Comparison of ENCODE assay signal across 30 cellular contexts in genomic region chr1:17646444-17647287, GRCh38.
DNase-seq lines count a peak whose midpoint lies in the region; ATAC-seq, FAIRE-seq and TF ChIP-seq lines count a peak whose summit lies in the region.
"Had no signal": no experiment of that assay in that cellular context is flagged by ENCODE, and none has a peak within 500 bp of the region (broad histone marks: within the 10 kb centered on the region; RNA-seq: fewer than 3 reads in every experiment).

No MANE protein-coding gene starts in this region.

- peak overlapping the region; percentile 13 for H3K27ac Mint-ChIP-seq in type B pancreatic cell
- H3K27ac Mint-ChIP-seq: activated CD8-positive, alpha-beta T cell treated with anti-CD3 and anti-CD28 coated beads for 36 hours; activated naive CD4-positive, alpha-beta T cell treated with anti-CD3 and anti-CD28 coated beads, Interleukin-2, amount 50 U/mL, for 24 hours; activated T-helper 17 cell treated with anti-CD3 and anti-CD28 coated beads, Interleukin-2, amount 50 U/mL, for 72 hours; naive thymus-derived CD8-positive, alpha-beta T cell had no signal

- H3K4me3 ChIP-seq in cardiac muscle cell (no peak overlapping the region), left ventricle myocardium inferior (no peak overlapping the region), bronchial epithelial cell (ENCODE audit: low read depth, low read length) (no peak overlapping the region), GM23248 (no peak overlapping the region), BE2C (ENCODE audit: low read depth, low read length) (no peak overlapping the region)
- H3K4me3 ChIP-seq: A549, dorsolateral prefrontal cortex, gastrocnemius medialis, SJCRH30, stomach, tibial nerve had no signal

- H3K27me3 ChIP-seq in cardiac muscle cell (no peaks in the 10 kb centered on the region), left ventricle myocardium inferior (ENCODE audit: low read depth) (no peaks in the 10 kb centered on the region), bronchial epithelial cell (ENCODE audit: control insufficient read depth, insufficient read depth, low read length) (no peaks in the 10 kb centered on the region), GM23248 (replicated peaks; ENCODE audit: insufficient read depth) (no peaks in the 10 kb centered on the region), BE2C (no peaks in the 10 kb centered on the region)
- H3K27me3 ChIP-seq: dorsolateral prefrontal cortex, gastrocnemius medialis, SJCRH30, stomach, tibial nerve had no signal

- H3K9me3 ChIP-seq in cardiac muscle cell (ENCODE audit: low read depth) (no peaks in the 10 kb centered on the region), left ventricle myocardium inferior (replicated peaks) (no peaks in the 10 kb centered on the region), GM23248 (ENCODE audit: low read depth) (no peaks in the 10 kb centered on the region), BE2C (no peaks in the 10 kb centered on the region)
- H3K9me3 ChIP-seq: A549, gastrocnemius medialis, SJCRH30, stomach, tibial nerve had no signal

- H3K4me3 Mint-ChIP-seq in type B pancreatic cell, result no peak overlapping the region
- H3K4me3 Mint-ChIP-seq: activated CD8-positive, alpha-beta T cell treated with anti-CD3 and anti-CD28 coated beads for 36 hours; activated naive CD4-positive, alpha-beta T cell treated with anti-CD3 and anti-CD28 coated beads, Interleukin-2, amount 50 U/mL, for 24 hours; activated T-helper 17 cell treated with anti-CD3 and anti-CD28 coated beads, Interleukin-2, amount 50 U/mL, for 72 hours; naive thymus-derived CD8-positive, alpha-beta T cell had no signal

- H3K4me1 ChIP-seq in cardiac muscle cell (ENCODE audit: low read depth) (no peaks in the 10 kb centered on the region), left ventricle myocardium inferior (peaks cover 8% of the 10 kb centered on the region), GM23248 (ENCODE audit: insufficient read depth) (no peaks in the 10 kb centered on the region), BE2C (no peaks in the 10 kb centered on the region)
- H3K4me1 ChIP-seq: A549, SJCRH30 had no signal

- no peak overlapping the region for H2AFZ ChIP-seq in GM23248

- WGBS in GM23248 (ENCODE audit: low coverage in 1 of 2, low lambda C conversion rate in 2 of 2, missing lambda C conversion rate in 2 of 2), 2 experiments, result 85 to 89% methylated on average over 30 to 32 of the region's 32 CpGs

- no peaks in the 10 kb centered on the region for H4K20me1 ChIP-seq in GM23248 (ENCODE audit: insufficient read depth)

- no peaks in the 10 kb centered on the region for H3K27me3 Mint-ChIP-seq in type B pancreatic cell
- H3K27me3 Mint-ChIP-seq: activated CD8-positive, alpha-beta T cell treated with anti-CD3 and anti-CD28 coated beads for 36 hours; activated naive CD4-positive, alpha-beta T cell treated with anti-CD3 and anti-CD28 coated beads, Interleukin-2, amount 50 U/mL, for 24 hours had no signal

- no peaks in the 10 kb centered on the region for H3K79me2 ChIP-seq in GM23248 (ENCODE audit: insufficient read depth)

- peaks cover 6% of the 10 kb centered on the region for H3K36me3 Mint-ChIP-seq in type B pancreatic cell
- H3K36me3 Mint-ChIP-seq: activated naive CD4-positive, alpha-beta T cell treated with anti-CD3 and anti-CD28 coated beads, Interleukin-2, amount 50 U/mL, for 24 hours; naive thymus-derived CD8-positive, alpha-beta T cell had no signal

- no peak overlapping the region for H3K9ac ChIP-seq in GM23248

- no peak overlapping the region for H3K4me2 ChIP-seq in GM23248 (ENCODE audit: unreplicated experiment)
- H3K4me2 ChIP-seq: A549 had no signal

- H3K9me2 ChIP-seq in GM23248 (ENCODE audit: insufficient read depth), result no peaks in the 10 kb centered on the region

- peak; percentile 70 for FAIRE-seq in bronchial epithelial cell (lab: Jason Lieb, UNC)
- FAIRE-seq: A549, TTC549 had no signal

- H3K4me1 Mint-ChIP-seq in type B pancreatic cell (ENCODE audit: unreplicated experiment), result no peaks in the 10 kb centered on the region
- H3K4me1 Mint-ChIP-seq: activated naive CD4-positive, alpha-beta T cell treated with anti-CD3 and anti-CD28 coated beads, Interleukin-2, amount 50 U/mL, for 24 hours; activated T-helper 17 cell treated with anti-CD3 and anti-CD28 coated beads, Interleukin-2, amount 50 U/mL, for 72 hours; naive thymus-derived CD8-positive, alpha-beta T cell had no signal

- DNase-seq in cardiac muscle cell (ENCODE audit: low read depth in 1 of 2, low spot score in 1 of 2) (no peak), left ventricle myocardium inferior (no peak), bronchial epithelial cell (ENCODE audit: low read depth) (no peak), left colon (no peak), type B pancreatic cell (ENCODE audit: extremely low spot score, unreplicated experiment) (no peak), GM23248 (no peak), BE2C (no peak)
- DNase-seq: activated CD8-positive, alpha-beta T cell treated with anti-CD3 and anti-CD28 coated beads for 36 hours; amygdala; dorsolateral prefrontal cortex; gastrocnemius medialis; hippocampal formation; IMR-90; midbrain; naive thymus-derived CD8-positive, alpha-beta T cell; NCI-H1092 treated with DMSO at 0.1 percent for 48 hours; NCI-H187; NCI-H2171; NCI-H524; NK-92 treated with Interleukin-12 subunit alpha and Interleukin-12 subunit beta, amount 100 ng/mL, for 24 hours; SJCRH30; stimulated activated CD8-positive, alpha-beta memory T cell treated with anti-CD3 and anti-CD28 coated beads, Interleukin-4, amount 100 ng/mL, for 48 hours; stomach; T-helper 1 cell had no signal

- H3K36me3 ChIP-seq in cardiac muscle cell (no peaks in the 10 kb centered on the region), left ventricle myocardium inferior (peaks cover 55% of the 10 kb centered on the region), bronchial epithelial cell (ENCODE audit: control insufficient read depth, insufficient read depth, low read length) (peaks cover 4% of the 10 kb centered on the region), GM23248 (ENCODE audit: low read depth) (no peaks in the 10 kb centered on the region), BE2C (no peaks in the 10 kb centered on the region)
- H3K36me3 ChIP-seq: SJCRH30 had no signal

- H3K9me3 Mint-ChIP-seq in type B pancreatic cell, result no peaks in the 10 kb centered on the region
- H3K9me3 Mint-ChIP-seq: activated CD8-positive, alpha-beta T cell treated with anti-CD3 and anti-CD28 coated beads for 36 hours; activated naive CD4-positive, alpha-beta T cell treated with anti-CD3 and anti-CD28 coated beads, Interleukin-2, amount 50 U/mL, for 24 hours; activated T-helper 17 cell treated with anti-CD3 and anti-CD28 coated beads, Interleukin-2, amount 50 U/mL, for 72 hours; naive thymus-derived CD8-positive, alpha-beta T cell had no signal

- no peak overlapping the region for H3K27ac ChIP-seq in cardiac muscle cell
- no peak overlapping the region for H3K27ac ChIP-seq in left ventricle myocardium inferior (replicated peaks)
- no peak overlapping the region for H3K27ac ChIP-seq in GM23248
- H3K27ac ChIP-seq: A549, gastrocnemius medialis, SJCRH30, stomach had no signal

- peak; percentile 6 for ATAC-seq in left colon
- ATAC-seq in GM21825 (IDR thresholded peaks at IDR 0.05; ENCODE audit: unreplicated experiment), result no peak
- ATAC-seq: activated CD8-positive, alpha-beta T cell treated with anti-CD3 and anti-CD28 coated beads for 36 hours; activated T-helper 17 cell treated with anti-CD3 and anti-CD28 coated beads, Interleukin-2, amount 50 U/mL, for 72 hours; gastrocnemius medialis; naive thymus-derived CD8-positive, alpha-beta T cell had no signal

- in situ Hi-C loops in GM23248 (cut with MboI), result no loop called here

- TF ChIP-seq CTCF in cardiac muscle cell (IDR thresholded peaks at IDR 0.05; ENCODE audit: low read depth, low read length), result peak; percentile 4
- TF ChIP-seq CTCF in left ventricle myocardium inferior (IDR thresholded peaks at IDR 0.05; ENCODE audit: borderline replicate concordance), result no peak
- TF ChIP-seq CTCF in bronchial epithelial cell (IDR thresholded peaks at IDR 0.05; ENCODE audit: insufficient read depth, low read length, severe bottlenecking), result no peak
- no peak for TF ChIP-seq CTCF in type B pancreatic cell (conservative IDR thresholded peaks at IDR 0.05)
- TF ChIP-seq CTCF in BE2C (IDR thresholded peaks at IDR 0.05; ENCODE audit: low read depth, low read length), result no peak

- intact Hi-C loops in left ventricle myocardium inferior (cut with micrococcal nuclease), result no loop called here
- intact Hi-C loops in left colon (cut with DNase I, micrococcal nuclease), result no loop called here

- no peaks in the 10 kb centered on the region for H3F3A ChIP-seq in GM23248 (ENCODE audit: insufficient read depth)
